Comparison of ENCODE assay signal across 9 cellular contexts in the genomic region with DNA sequence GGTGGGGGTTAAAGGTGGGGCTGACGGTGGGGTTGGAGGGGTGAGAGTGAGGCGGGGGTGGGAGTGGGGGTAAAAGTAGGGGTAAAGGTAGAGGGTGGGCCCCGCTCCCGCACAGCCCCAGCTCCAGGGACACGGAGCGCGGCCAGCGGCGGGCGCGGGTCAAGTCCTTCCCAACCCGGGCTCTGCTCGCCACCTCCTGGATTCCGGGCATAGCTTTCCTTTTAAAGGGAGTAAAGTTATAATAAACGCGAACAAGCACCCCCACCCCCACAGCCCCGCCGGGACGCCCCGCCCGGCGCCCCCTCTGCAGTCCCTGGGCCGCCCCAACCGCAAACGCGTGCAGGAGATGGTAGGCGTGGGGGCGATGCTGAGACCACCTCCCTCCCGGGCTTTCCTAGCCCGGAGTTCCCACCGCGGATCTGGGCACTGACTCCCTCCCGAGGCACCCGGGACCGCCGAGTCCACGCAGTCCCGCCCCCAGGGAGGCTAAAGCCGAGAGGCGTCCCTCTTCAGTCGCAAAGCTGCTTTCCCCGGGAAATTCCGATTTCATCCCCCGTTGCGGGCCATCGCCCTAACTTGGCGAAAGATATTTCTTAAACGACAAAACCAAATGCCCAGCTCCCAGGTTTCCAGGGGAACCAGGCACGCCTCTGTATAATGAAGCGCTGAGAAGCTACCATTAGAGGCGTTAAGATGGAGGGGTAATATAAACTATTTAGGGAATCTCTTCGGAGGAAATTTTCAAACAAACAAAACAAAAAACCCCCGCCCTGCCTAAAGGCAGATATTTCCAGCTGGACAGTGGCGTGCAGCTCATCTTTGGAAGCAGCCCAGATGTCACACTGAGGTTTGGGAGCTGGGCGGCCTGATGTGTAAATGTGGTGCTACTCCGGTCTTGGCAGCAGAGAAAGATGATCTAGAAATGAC.
A peak's percentile ranks its signal among the peaks of the same experiment; 100 is the strongest.
DNase-seq lines count a peak whose midpoint lies in the region; ATAC-seq and TF ChIP-seq lines count a peak whose summit lies in the region.
"Had no signal": no experiment of that assay in that cellular context is flagged by ENCODE, and none has a peak within 500 bp of the region (broad histone marks: within the 10 kb centered on the region; RNA-seq: fewer than 3 reads in every experiment).

LIMS2 (minus strand) TSS at position 196 of the 927 bp plus-strand sequence. CDS start 506 bp downstream, outside the sequence.

- peaks cover 64% of the 10 kb centered on the region for H3K27me3 Mint-ChIP-seq in T-helper 2 cell treated with Interferon-gamma antibody and Interleukin-4, amounts not matched to agents 5 μg/mL and 100 μg/mL, for 36 hours (ENCODE audit: low read depth)
- H3K27me3 Mint-ChIP-seq in nephron (ENCODE audit: low read depth), result peaks cover 76% of the 10 kb centered on the region

- ATAC-seq in GM18858 (IDR thresholded peaks at IDR 0.05; ENCODE audit: unreplicated experiment), result no peak

- H3K9me3 Mint-ChIP-seq in T-helper 2 cell treated with Interferon-gamma antibody and Interleukin-4, amounts not matched to agents 5 μg/mL and 100 μg/mL, for 36 hours, result no peaks in the 10 kb centered on the region
- H3K9me3 Mint-ChIP-seq in nephron, result no peaks in the 10 kb centered on the region

- no peaks in the 10 kb centered on the region for H3K36me3 Mint-ChIP-seq in T-helper 2 cell treated with Interferon-gamma antibody and Interleukin-4, amounts not matched to agents 5 μg/mL and 100 μg/mL, for 36 hours (ENCODE audit: low read depth)
- no peaks in the 10 kb centered on the region for H3K36me3 Mint-ChIP-seq in nephron (ENCODE audit: low read depth)

- H3K4me3 Mint-ChIP-seq in T-helper 2 cell treated with Interferon-gamma antibody and Interleukin-4, amounts not matched to agents 5 μg/mL and 100 μg/mL, for 36 hours, result peak within 1 kb of the TSS; percentile 73
- peak within 1 kb of the TSS; percentile 81 to 92 (median 91) for H3K4me3 Mint-ChIP-seq in nephron

- H3K27ac Mint-ChIP-seq in T-helper 2 cell treated with Interferon-gamma antibody and Interleukin-4, amounts not matched to agents 5 μg/mL and 100 μg/mL, for 36 hours, result no peak within 1 kb of the TSS
- H3K27ac Mint-ChIP-seq in nephron, result peak within 1 kb of the TSS in 2 of 3 experiments; percentile 73 to 84

- H3K4me1 Mint-ChIP-seq in T-helper 2 cell treated with Interferon-gamma antibody and Interleukin-4, amounts not matched to agents 5 μg/mL and 100 μg/mL, for 36 hours (ENCODE audit: low read depth), result peaks cover 3% of the 10 kb centered on the region
- peaks cover 17% of the 10 kb centered on the region for H3K4me1 Mint-ChIP-seq in nephron

- TF ChIP-seq CTCF in fibroblast of pulmonary artery (IDR thresholded peaks at IDR 0.05; ENCODE audit: low read length, missing control alignments), result no peak
- TF ChIP-seq CTCF in nephron (IDR thresholded peaks at IDR 0.05; ENCODE audit: unreplicated experiment in 3 of 3), result no peak

- peak within 1 kb of the TSS; percentile 48 for H3K4me3 ChIP-seq in fibroblast of pulmonary artery (replicated peaks; ENCODE audit: low read depth, low read length)

- DNase-seq in NCI-H2196 (lab: John Stamatoyannopoulos, UW; ENCODE audit: unreplicated experiment), result peak; percentile 17
- no peak for DNase-seq in NCI-H2196 treated with DMSO at 0.1 percent for 48 hours (lab: John Stamatoyannopoulos, UW; ENCODE audit: unreplicated experiment)
- no peak for DNase-seq in T-helper 2 cell treated with Interferon-gamma antibody and Interleukin-4, amounts not matched to agents 5 μg/mL and 100 μg/mL, for 36 hours (ENCODE audit: low spot score)
- DNase-seq in fibroblast of pulmonary artery (ENCODE audit: low read depth), result peak; percentile 25
- no peak for DNase-seq in NOMO-1 (lab: John Stamatoyannopoulos, UW; ENCODE audit: unreplicated experiment in 2 of 2)
- no peak for DNase-seq in NOMO-1 treated with DMSO at 0.1 percent for 48 hours (lab: John Stamatoyannopoulos, UW; ENCODE audit: unreplicated experiment)
- DNase-seq: DND-41 had no signal

Comparison
In these comparisons a context has a peak if more than half of its experiments do, and no peak if none do; other contexts are left out.
1. DNase-seq: peak in NCI-H2196 (single experiment) and fibroblast of pulmonary artery (single experiment); none in NCI-H2196 treated with DMSO at 0.1 percent for 48 hours (single experiment), T-helper 2 cell treated with Interferon-gamma antibody and Interleukin-4, amounts not matched to agents 5 μg/mL and 100 μg/mL, for 36 hours (single experiment), NOMO-1 (0 of 2) and NOMO-1 treated with DMSO at 0.1 percent for 48 hours (single experiment).